ENCODE assay signal across 1 cellular context in the genomic region with DNA sequence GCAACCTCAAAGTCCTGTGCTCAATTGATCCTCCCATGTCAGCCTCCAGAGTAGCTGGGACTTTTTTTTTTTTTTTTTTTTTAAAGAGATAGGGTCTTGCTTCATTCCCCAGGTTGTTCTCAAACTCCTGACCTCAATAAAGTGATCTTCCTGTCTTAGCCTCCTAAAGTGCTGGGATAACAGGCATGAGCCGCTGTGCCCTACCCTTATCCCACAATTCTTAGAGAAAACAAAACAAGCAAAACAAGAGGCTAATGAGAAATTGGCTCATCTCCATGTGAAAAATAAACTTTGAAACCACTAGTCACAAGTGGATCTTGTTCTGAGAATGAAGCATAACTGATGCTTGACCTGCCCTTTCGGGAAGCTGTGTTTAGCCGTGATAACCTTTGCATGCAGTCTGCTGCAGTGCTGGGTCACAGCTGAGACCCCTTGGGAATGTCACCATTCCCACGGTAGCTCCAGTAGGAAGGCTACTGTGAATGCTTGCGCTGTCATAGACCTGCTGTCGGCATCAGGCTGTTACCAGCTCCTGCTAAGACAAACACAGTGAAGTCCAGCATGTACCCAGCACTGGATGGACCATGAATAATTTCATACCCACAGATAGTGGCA.
TF ChIP-seq lines count a peak whose summit lies in the region.

No MANE protein-coding gene starts in this region.

TF ChIP-seq in HepG2, 621 proteins besides CTCF, POLR2A, EP300 and RAD21 (continued from another document):
- TF ChIP-seq TRIM22 (IDR thresholded peaks at IDR 0.05) (no peak), ZNF383 (CRISPR knock-in tag; IDR thresholded peaks at IDR 0.05; ENCODE audit: borderline replicate concordance) (no peak), BATF2 (CRISPR knock-in tag; IDR thresholded peaks at IDR 0.05) (no peak), THYN1 (CRISPR knock-in tag; IDR thresholded peaks at IDR 0.05; ENCODE audit: borderline replicate concordance, low read depth) (no peak), ZNF382 (CRISPR knock-in tag; IDR thresholded peaks at IDR 0.05; ENCODE audit: borderline replicate concordance) (no peak), SIN3B (IDR thresholded peaks at IDR 0.05; ENCODE audit: low read length) (no peak), MNT (IDR thresholded peaks at IDR 0.05) (no peak), ZNF18 (CRISPR knock-in tag; IDR thresholded peaks at IDR 0.05; ENCODE audit: insufficient replicate concordance) (no peak), THRA (CRISPR knock-in tag; IDR thresholded peaks at IDR 0.05; ENCODE audit: borderline replicate concordance) (no peak), MAZ (IDR thresholded peaks at IDR 0.05; ENCODE audit: borderline replicate concordance, low read depth, low read length) (no peak), MAZ (CRISPR knock-in tag; IDR thresholded peaks at IDR 0.05; ENCODE audit: low read depth) (no peak), PCBP1 (IDR thresholded peaks at IDR 0.05; ENCODE audit: borderline replicate concordance, low read depth, low read length) (no peak), BCLAF1 (IDR thresholded peaks at IDR 0.05) (no peak), ZSCAN25 (CRISPR knock-in tag; IDR thresholded peaks at IDR 0.05) (no peak), PBX3 (CRISPR knock-in tag; IDR thresholded peaks at IDR 0.05; ENCODE audit: borderline replicate concordance) (no peak)
